8 cellular contexts compared by ENCODE assay signal in genomic region chr11:65181569-65182257, GRCh38. TPM values are rescaled to one million over a fixed set of nuclear protein-coding genes. Genes with fewer than 3 reads are reported as not detected.
A peak's percentile ranks its signal among the peaks of the same experiment; 100 is the strongest.
DNase-seq lines count a peak whose midpoint lies in the region; ATAC-seq and TF ChIP-seq lines count a peak whose summit lies in the region.

TSS of gene CAPN1 (plus strand) at chr11:65181928. CDS start at chr11:65182702, 774 bp downstream.

- H3K36me3 ChIP-seq in body of pancreas (replicated peaks in 1 of 2; ENCODE audit: insufficient read depth in 1 of 2, low read depth in 2 of 2), result peaks cover 0 to 8% of the 10 kb centered on the region in 2 donors
- peaks cover 14% of the 10 kb centered on the region for H3K36me3 ChIP-seq in iPS-15b (ENCODE audit: control insufficient read depth, insufficient read depth, low read length)

- peaks cover 10% of the 10 kb centered on the region for H3K36me3 Mint-ChIP-seq in HFFc6 (ENCODE audit: low read depth)

- TF ChIP-seq POLR2A in body of pancreas (IDR thresholded peaks at IDR 0.05), result peak in 1 of 3 donors; percentile 5

- 0% methylated on average over 8 to 38 of the region's 43 CpGs for WGBS in body of pancreas, 2 donors

- peak within 1 kb of the TSS; percentile 88 to 98 (median 96) for H3K27ac ChIP-seq in body of pancreas

- TF ChIP-seq CTCF in HFFc6 (IDR thresholded peaks at IDR 0.05) (no peak), body of pancreas (IDR thresholded peaks at IDR 0.05) (no peak)

- DNase-seq in G401 (ENCODE audit: low spot score) (peak; percentile 69), HFFc6 (peak; percentile 92), NCI-H2029 (lab: John Stamatoyannopoulos, UW) (peak; percentile 31), UCSD-AML1 (lab: John Stamatoyannopoulos, UW; ENCODE audit: unreplicated experiment) (peak; percentile 86), body of pancreas (peak; percentile 85 to 92 (median 90)), skeletal muscle cell (ENCODE audit: low read depth) (no peak)

- no peaks in the 10 kb centered on the region for H3K9me3 ChIP-seq in body of pancreas
- no peaks in the 10 kb centered on the region for H3K9me3 ChIP-seq in iPS-15b (ENCODE audit: control insufficient read depth, insufficient read depth, low read length)

- H3K27me3 Mint-ChIP-seq in HFFc6 (ENCODE audit: insufficient read depth), result peaks cover 1% of the 10 kb centered on the region; the same call in 1 of the 2 replicates

- peak within 1 kb of the TSS; percentile 83 for H3K9ac ChIP-seq in iPS-15b (ENCODE audit: low read depth, low read length)

- H3K27ac Mint-ChIP-seq in HFFc6, result peak within 1 kb of the TSS; percentile 79

- in situ Hi-C loops in G401 (cut with HindIII; ENCODE audit: low sequenced_read_pairs), result no loop called here

- no peaks in the 10 kb centered on the region for H3K27me3 ChIP-seq in body of pancreas
- H3K27me3 ChIP-seq in iPS-15b (ENCODE audit: control insufficient read depth, insufficient read depth, low read length), result no peaks in the 10 kb centered on the region

- H3K4me3 Mint-ChIP-seq in HFFc6, result peak within 1 kb of the TSS; percentile 98

- H3K4me1 ChIP-seq in body of pancreas (peaks cover 46% of the 10 kb centered on the region), iPS-15b (ENCODE audit: control insufficient read depth, insufficient read depth, low read length) (peaks cover 23% of the 10 kb centered on the region)

- H3K4me3 ChIP-seq in body of pancreas (peak within 1 kb of the TSS; percentile 57 to 65), iPS-15b (ENCODE audit: low read depth, low read length) (peak within 1 kb of the TSS; percentile 97), skeletal muscle cell (ENCODE audit: low read depth, low read length) (peak within 1 kb of the TSS; percentile 93)

- ATAC-seq in body of pancreas, result peak; percentile 78
- no peak for ATAC-seq in HG02884 (IDR thresholded peaks at IDR 0.05; ENCODE audit: unreplicated experiment)

- H3K4me1 Mint-ChIP-seq in HFFc6 (ENCODE audit: low read depth), result peaks cover 22% of the 10 kb centered on the region

- no peaks in the 10 kb centered on the region for H3K9me3 Mint-ChIP-seq in HFFc6

- intact Hi-C loops in body of pancreas (cut with DNase I), result no loop called here

RNA-seq across cellular contexts. Expression of gene CAPN1, which starts in this region (rescaled TPM):
- 76.6 and 128 TPM in 2 replicates for total RNA-seq in G401 (2014; rRNA removed; shearing (Covaris generic))
- total RNA-seq in HFFc6 (2021; fragmentation: NEBNext Ultra II Directional; extraction: Animal tissue kit (Norgen Biotek cat#: 25700)), result 100 to 1,000 TPM; 203 to 271 (median 231) TPM
- 100 to 1,000 TPM; 142 to 245 TPM for total RNA-seq in body of pancreas
